11 cellular contexts compared by ENCODE assay signal in genomic region chr4:118740869-118741268, GRCh38. TPM values are rescaled to one million over a fixed set of nuclear protein-coding genes. Genes with fewer than 3 reads are reported as not detected.
DNase-seq lines count a peak whose midpoint lies in the region; ATAC-seq and TF ChIP-seq lines count a peak whose summit lies in the region.
"Had no signal": no experiment of that assay in that cellular context is flagged by ENCODE, and none has a peak within 500 bp of the region (broad histone marks: within the 10 kb centered on the region; RNA-seq: fewer than 3 reads in every experiment).

No MANE protein-coding gene starts in this region.

- no peak overlapping the region for H3K4me3 Mint-ChIP-seq in activated CD4-positive, alpha-beta T cell treated with anti-CD3 and anti-CD28 coated beads, Interleukin-2, amount 10 ng/mL, durations not matched to agents 7 days and 5 days
- H3K4me3 Mint-ChIP-seq: CD8-positive, alpha-beta memory T cell had no signal

- TF ChIP-seq CTCF in Peyer's patch (IDR thresholded peaks at IDR 0.05): peak in 5 of 6 experiments; percentile 28 to 49 (median 39)
- TF ChIP-seq CTCF in foreskin keratinocyte (conservative IDR thresholded peaks at IDR 0.05): peak; percentile 60
- peak in 7 of 11 experiments; percentile 36 to 56 (median 43) for TF ChIP-seq CTCF in spleen (IDR thresholded peaks at IDR 0.05 in 8 of 11, conservative IDR thresholded peaks at IDR 0.05 in 3 of 11)

- H3K27me3 ChIP-seq in Peyer's patch (no peaks in the 10 kb centered on the region), foreskin keratinocyte (no peaks in the 10 kb centered on the region), spleen (replicated peaks in 1 of 7) (no peaks in the 10 kb centered on the region)

- H3K9me3 ChIP-seq in Peyer's patch (no peaks in the 10 kb centered on the region), spleen (no peaks in the 10 kb centered on the region)

- H3K27me3 Mint-ChIP-seq in activated CD4-positive, alpha-beta T cell treated with anti-CD3 and anti-CD28 coated beads, Interleukin-2, amount 10 ng/mL, durations not matched to agents 7 days and 5 days: no peaks in the 10 kb centered on the region
- H3K27me3 Mint-ChIP-seq: CD8-positive, alpha-beta memory T cell had no signal

- TF ChIP-seq POLR2A in Peyer's patch (IDR thresholded peaks at IDR 0.05) (no peak), spleen (IDR thresholded peaks at IDR 0.05) (no peak)

- no peaks in the 10 kb centered on the region for H3K4me1 Mint-ChIP-seq in activated CD4-positive, alpha-beta T cell treated with anti-CD3 and anti-CD28 coated beads, Interleukin-2, amount 10 ng/mL, durations not matched to agents 7 days and 5 days
- H3K4me1 Mint-ChIP-seq: CD8-positive, alpha-beta memory T cell had no signal

- WGBS in spleen, 5 donors: 34 to 48% (median 44%) methylated on average over 5 of the region's 5 CpGs

- ATAC-seq in foreskin keratinocyte (no peak), HG03571 (IDR thresholded peaks at IDR 0.05; ENCODE audit: unreplicated experiment) (no peak), HG03097 (IDR thresholded peaks at IDR 0.05; ENCODE audit: low FRiP score, unreplicated experiment) (no peak)

- DNase-seq in NCI-H1436 (lab: John Stamatoyannopoulos, UW): peak; percentile 32
- DNase-seq in NCI-H1436 treated with DMSO at 0.1 percent for 48 hours (lab: John Stamatoyannopoulos, UW): no peak
- DNase-seq in Peyer's patch: no peak
- DNase-seq in foreskin keratinocyte: no peak
- no peak for DNase-seq in spleen
- DNase-seq in activated CD4-positive, alpha-beta T cell treated with anti-CD3 and anti-CD28 coated beads, Interleukin-2, amount 10 ng/mL, durations not matched to agents 7 days and 5 days: no peak
- DNase-seq: activated CD4-positive, alpha-beta T cell treated with anti-CD3 and anti-CD28 coated beads for 4 hours; CD8-positive, alpha-beta memory T cell; stimulated activated CD8-positive, alpha-beta memory T cell treated with anti-CD3 and anti-CD28 coated beads, Interleukin-4, amount 100 ng/mL, for 48 hours had no signal

- H3K4me1 ChIP-seq in Peyer's patch: no peaks in the 10 kb centered on the region
- no peaks in the 10 kb centered on the region for H3K4me1 ChIP-seq in foreskin keratinocyte
- peaks cover 0 to 14% (median 3%) of the 10 kb centered on the region in 6 donors for H3K4me1 ChIP-seq in spleen

- H3K27ac Mint-ChIP-seq in activated CD4-positive, alpha-beta T cell treated with anti-CD3 and anti-CD28 coated beads, Interleukin-2, amount 10 ng/mL, durations not matched to agents 7 days and 5 days: no peak overlapping the region
- H3K27ac Mint-ChIP-seq: CD8-positive, alpha-beta memory T cell had no signal

- POLR2A ChIA-PET in activated CD4-positive, alpha-beta T cell treated with anti-CD3 and anti-CD28 coated beads, Interleukin-2, amount 10 ng/mL, durations not matched to agents 7 days and 5 days (lab: Charles Lee): no interaction called here

- no peak overlapping the region for H3K4me3 ChIP-seq in Peyer's patch
- H3K4me3 ChIP-seq in spleen: no peak overlapping the region

- H3K9me3 Mint-ChIP-seq in activated CD4-positive, alpha-beta T cell treated with anti-CD3 and anti-CD28 coated beads, Interleukin-2, amount 10 ng/mL, durations not matched to agents 7 days and 5 days: no peaks in the 10 kb centered on the region
- H3K9me3 Mint-ChIP-seq: CD8-positive, alpha-beta memory T cell had no signal

- intact Hi-C loops in spleen (cut with DNase I; ENCODE audit: low total_unique reads): no loop called here

- peak overlapping the region in 1 of 4 donors; percentile 65 for H3K27ac ChIP-seq in Peyer's patch
- H3K27ac ChIP-seq in foreskin keratinocyte: no peak overlapping the region
- H3K27ac ChIP-seq in spleen: peak overlapping the region in 4 of 8 donors; percentile 18 to 44 (median 37)

- H3K36me3 ChIP-seq in Peyer's patch: peaks cover 0 to 58% (median 0%) of the 10 kb centered on the region in 3 donors
- peaks cover 0 to 88% (median 50%) of the 10 kb centered on the region in 6 donors for H3K36me3 ChIP-seq in spleen

- CTCF ChIA-PET in activated CD4-positive, alpha-beta T cell treated with anti-CD3 and anti-CD28 coated beads, Interleukin-2, amount 10 ng/mL, durations not matched to agents 7 days and 5 days (lab: Charles Lee): interaction anchor here (0.8 to 1.1 kb wide), 2 partner anchors 8 to 21 kb away, joined by 3 read pairs; no protein-coding TSS in a partner anchor

- peaks cover 29% of the 10 kb centered on the region for H3K36me3 Mint-ChIP-seq in activated CD4-positive, alpha-beta T cell treated with anti-CD3 and anti-CD28 coated beads, Interleukin-2, amount 10 ng/mL, durations not matched to agents 7 days and 5 days (ENCODE audit: low read depth)

RNA-seq across cellular contexts. Expression of gene METTL14, which starts 55.7 kb away (rescaled TPM):
- 10 to 100 TPM in 3 of 4 donors, 1 to 10 TPM in 1; 9.9 to 40.5 (median 36.8) TPM for total RNA-seq in Peyer's patch
- 21.8 and 27.4 TPM in 2 replicates for total RNA-seq in foreskin keratinocyte
- polyA plus RNA-seq in foreskin keratinocyte: 5.6 and 7.6 TPM in 2 replicates
- total RNA-seq in spleen: 10 to 100 TPM; 26.6 to 48.3 (median 40.4) TPM
- 10 to 100 TPM in 1 of 3 donors, 1 to 10 TPM in 2; 7.1 to 10.8 (median 7.9) TPM for polyA plus RNA-seq in spleen
- 10 to 100 TPM; 46.1 to 48.3 TPM for total RNA-seq in activated CD4-positive, alpha-beta T cell treated with anti-CD3 and anti-CD28 coated beads, Interleukin-2, amount 10 ng/mL, durations not matched to agents 7 days and 5 days
